In the genomic region with DNA sequence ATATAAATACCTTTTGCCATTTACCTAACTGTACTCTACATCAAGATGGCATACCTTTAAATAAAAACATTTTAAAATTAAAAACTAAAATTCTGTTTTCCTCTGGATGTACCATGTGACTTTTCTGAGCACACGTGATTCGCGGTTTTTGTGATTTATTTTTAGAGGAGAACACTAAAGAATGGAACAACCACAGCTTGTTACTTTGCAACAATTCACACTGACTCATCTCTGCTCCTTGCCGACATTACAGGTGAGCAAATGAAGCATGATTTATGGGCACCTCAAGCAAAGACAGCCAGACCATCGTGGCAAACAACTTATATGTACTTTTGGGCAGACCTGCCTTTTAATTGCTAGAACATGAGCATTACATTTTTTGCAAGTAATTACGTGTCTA, we compare ENCODE assay signal across 1 cellular context.
TF ChIP-seq lines count a peak whose summit lies in the region.

No MANE protein-coding gene starts in this region.

TF ChIP-seq in GM12878, 131 proteins besides CTCF, POLR2A, EP300 and RAD21 (continued from another document):
- TF ChIP-seq, protein P1, sequence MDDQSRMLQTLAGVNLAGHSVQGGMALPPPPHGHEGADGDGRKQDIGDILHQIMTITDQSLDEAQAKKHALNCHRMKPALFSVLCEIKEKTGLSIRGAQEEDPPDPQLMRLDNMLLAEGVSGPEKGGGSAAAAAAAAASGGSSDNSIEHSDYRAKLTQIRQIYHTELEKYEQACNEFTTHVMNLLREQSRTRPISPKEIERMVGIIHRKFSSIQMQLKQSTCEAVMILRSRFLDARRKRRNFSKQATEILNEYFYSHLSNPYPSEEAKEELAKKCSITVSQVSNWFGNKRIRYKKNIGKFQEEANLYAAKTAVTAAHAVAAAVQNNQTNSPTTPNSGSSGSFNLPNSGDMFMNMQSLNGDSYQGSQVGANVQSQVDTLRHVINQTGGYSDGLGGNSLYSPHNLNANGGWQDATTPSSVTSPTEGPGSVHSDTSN (IDR thresholded peaks at IDR 0.05; ENCODE audit: insufficient replicate concordance, low read depth, low read length): peak; percentile 60
- TF ChIP-seq, protein P2, sequence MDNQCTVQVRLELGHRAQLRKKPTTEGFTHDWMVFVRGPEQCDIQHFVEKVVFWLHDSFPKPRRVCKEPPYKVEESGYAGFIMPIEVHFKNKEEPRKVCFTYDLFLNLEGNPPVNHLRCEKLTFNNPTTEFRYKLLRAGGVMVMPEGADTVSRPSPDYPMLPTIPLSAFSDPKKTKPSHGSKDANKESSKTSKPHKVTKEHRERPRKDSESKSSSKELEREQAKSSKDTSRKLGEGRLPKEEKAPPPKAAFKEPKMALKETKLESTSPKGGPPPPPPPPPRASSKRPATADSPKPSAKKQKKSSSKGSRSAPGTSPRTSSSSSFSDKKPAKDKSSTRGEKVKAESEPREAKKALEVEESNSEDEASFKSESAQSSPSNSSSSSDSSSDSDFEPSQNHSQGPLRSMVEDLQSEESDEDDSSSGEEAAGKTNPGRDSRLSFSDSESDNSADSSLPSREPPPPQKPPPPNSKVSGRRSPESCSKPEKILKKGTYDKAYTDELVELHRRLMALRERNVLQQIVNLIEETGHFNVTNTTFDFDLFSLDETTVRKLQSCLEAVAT (IDR thresholded peaks at IDR 0.05): peak; percentile 43; the same call in 1 of the 2 replicates
TF ChIP-seq in GM12878: peak in this region for 18.
